Comparison of ENCODE assay signal across 7 cellular contexts in the genomic region with DNA sequence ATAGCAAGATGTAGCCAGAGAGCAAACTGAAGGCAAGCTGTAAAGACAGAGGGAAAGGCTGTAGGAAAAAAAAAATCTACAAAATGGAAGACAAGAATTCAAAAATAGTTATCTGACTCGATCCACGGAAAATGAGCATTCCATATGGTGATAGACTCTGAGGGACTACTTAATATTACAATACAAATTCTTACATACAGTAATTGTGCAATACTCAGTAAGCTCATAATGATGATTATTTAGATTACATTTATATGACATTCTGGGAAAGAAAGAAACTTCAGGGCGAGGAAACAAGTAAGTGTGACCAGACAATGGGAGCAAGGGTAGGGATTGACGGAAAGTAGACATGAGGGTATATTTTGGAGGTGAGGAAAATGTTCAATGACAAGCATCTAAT.
"Had no signal": no experiment of that assay in that cellular context is flagged by ENCODE, and none has a peak within 500 bp of the region (broad histone marks: within the 10 kb centered on the region; RNA-seq: fewer than 3 reads in every experiment).

No MANE protein-coding gene starts in this region.

- H3K36me3 ChIP-seq: HAP-1 had no signal

- DNase-seq: GM23248, GOT3, H7, HFFc6, KG1 had no signal

- H3K4me1 ChIP-seq: HAP-1 had no signal

- ATAC-seq: HCT116 had no signal

- H3K9ac ChIP-seq: GM23248 had no signal

- H3K4me3 ChIP-seq: GM23248, HAP-1 had no signal

- H3K27ac ChIP-seq: GM23248 had no signal

- H3K9me3 ChIP-seq: HAP-1 had no signal

- H2AFZ ChIP-seq: GM23248 had no signal
